In the genomic region with DNA sequence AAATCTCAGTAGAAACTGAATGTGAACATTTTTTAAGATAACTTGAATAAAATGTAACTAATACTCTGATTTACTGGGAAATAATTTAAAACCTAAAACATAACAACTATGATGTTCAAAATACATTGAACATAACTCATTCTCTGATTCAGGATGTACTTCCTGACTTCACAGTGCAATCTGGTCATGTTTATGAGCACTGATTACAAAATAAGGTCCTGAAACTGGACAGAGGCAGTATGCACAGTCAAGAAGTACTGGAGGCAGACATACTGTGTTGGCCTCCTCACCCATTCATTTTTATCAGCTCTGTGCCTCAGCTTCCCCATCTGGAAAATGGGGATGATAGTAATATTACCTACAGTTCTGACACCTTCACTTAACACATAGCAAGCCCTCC, we compare ENCODE assay signal across 1 cellular context.
TF ChIP-seq lines count a peak whose summit lies in the region.

No MANE protein-coding gene starts in this region.

TF ChIP-seq in IMR-90, 13 proteins besides CTCF, POLR2A, EP300 and RAD21:
- TF ChIP-seq CHD1 (IDR thresholded peaks at IDR 0.05; ENCODE audit: low read depth, low read length) (no peak), CEBPB (IDR thresholded peaks at IDR 0.05; ENCODE audit: low read depth, low read length) (0 out of 2 replicates have a peak, but pooled peaks have one; percentile 8), RFX5 (IDR thresholded peaks at IDR 0.05; ENCODE audit: low read depth, low read length) (no peak)
